ENCODE assay signal across 37 cellular contexts in the genomic region with DNA sequence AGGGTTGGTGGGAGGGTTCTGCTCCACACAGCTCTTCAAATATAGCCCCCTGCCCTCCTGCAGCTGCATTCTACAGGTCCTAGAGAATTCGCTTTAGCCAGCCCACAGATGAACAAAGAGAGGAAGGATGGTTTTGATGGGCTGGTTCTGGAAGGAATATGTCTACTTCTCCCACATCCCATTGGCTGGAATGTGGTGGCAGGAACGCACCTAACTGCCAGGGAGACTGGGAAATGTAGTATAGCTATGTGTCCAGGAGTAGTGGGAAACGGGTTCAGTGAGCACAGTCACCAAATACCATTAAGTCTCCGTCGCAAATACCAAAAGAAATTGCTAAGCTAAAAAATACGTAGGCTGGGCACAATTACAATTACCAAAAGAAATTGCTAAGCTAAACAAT.
"Had no signal": no experiment of that assay in that cellular context is flagged by ENCODE, and none has a peak within 500 bp of the region (broad histone marks: within the 10 kb centered on the region; RNA-seq: fewer than 3 reads in every experiment).

No MANE protein-coding gene starts in this region.

- ATAC-seq: activated CD4-positive, alpha-beta T cell treated with anti-CD3 and anti-CD28 coated beads for 36 hours; activated CD4-positive, CD25-positive, alpha-beta regulatory T cell treated with anti-CD3 and anti-CD28 coated beads, Interleukin-2, amount 50 U/mL, for 24 hours; activated CD8-positive, alpha-beta memory T cell treated with anti-CD3 and anti-CD28 coated beads, Interleukin-2, amount 10 ng/mL, durations not matched to agents 7 days and 5 days; activated CD8-positive, alpha-beta T cell treated with anti-CD3 and anti-CD28 coated beads, Interleukin-2, amount 10 ng/mL, durations not matched to agents 7 days and 5 days; activated naive CD8-positive, alpha-beta T cell treated with anti-CD3 and anti-CD28 coated beads, Interleukin-2, amount 50 U/mL, for 24 hours had no signal

- H3K27me3 Mint-ChIP-seq: activated CD4-positive, alpha-beta T cell treated with anti-CD3 and anti-CD28 coated beads for 36 hours; activated naive CD4-positive, alpha-beta T cell treated with anti-CD3 and anti-CD28 coated beads, Interleukin-2, amount 50 U/mL, for 24 hours; activated naive CD8-positive, alpha-beta T cell treated with anti-CD3 and anti-CD28 coated beads, Interleukin-2, amount 50 U/mL, for 24 hours; activated T-cell treated with anti-CD3 and anti-CD28 coated beads, Interleukin-2, amount 50 U/mL, for 24 hours; central memory CD8-positive, alpha-beta T cell had no signal

- H3K4me1 Mint-ChIP-seq: activated CD4-positive, alpha-beta memory T cell treated with anti-CD3 and anti-CD28 coated beads, Interleukin-2, amount 10 ng/mL, durations not matched to agents 7 days and 5 days; activated CD4-positive, alpha-beta T cell treated with anti-CD3 and anti-CD28 coated beads, Interleukin-2, amount 10 ng/mL, durations not matched to agents 7 days and 5 days; activated CD8-positive, alpha-beta memory T cell treated with anti-CD3 and anti-CD28 coated beads, Interleukin-2, amount 10 ng/mL, durations not matched to agents 7 days and 5 days; activated naive CD4-positive, alpha-beta T cell treated with anti-CD3 and anti-CD28 coated beads, Interleukin-2, amount 10 ng/mL, durations not matched to agents 7 days and 5 days; activated naive CD4-positive, alpha-beta T cell treated with anti-CD3 and anti-CD28 coated beads, Interleukin-2, amount 50 U/mL, for 24 hours; activated naive CD8-positive, alpha-beta T cell treated with anti-CD3 and anti-CD28 coated beads, Interleukin-2, amount 10 ng/mL, durations not matched to agents 7 days and 5 days; activated naive CD8-positive, alpha-beta T cell treated with anti-CD3 and anti-CD28 coated beads, Interleukin-2, amount 50 U/mL, for 24 hours; brain; central memory CD8-positive, alpha-beta T cell had no signal

- H3K4me3 Mint-ChIP-seq: activated CD4-positive, alpha-beta memory T cell treated with anti-CD3 and anti-CD28 coated beads, Interleukin-2, amount 10 ng/mL, durations not matched to agents 7 days and 5 days; activated CD4-positive, alpha-beta T cell treated with anti-CD3 and anti-CD28 coated beads for 36 hours; activated CD4-positive, alpha-beta T cell treated with anti-CD3 and anti-CD28 coated beads, Interleukin-2, amount 10 ng/mL, durations not matched to agents 7 days and 5 days; activated CD8-positive, alpha-beta memory T cell treated with anti-CD3 and anti-CD28 coated beads, Interleukin-2, amount 10 ng/mL, durations not matched to agents 7 days and 5 days; activated CD8-positive, alpha-beta T cell treated with anti-CD3 and anti-CD28 coated beads, Interleukin-2, amount 10 ng/mL, durations not matched to agents 7 days and 5 days; activated naive CD4-positive, alpha-beta T cell treated with anti-CD3 and anti-CD28 coated beads, Interleukin-2, amount 10 ng/mL, durations not matched to agents 7 days and 5 days; activated naive CD4-positive, alpha-beta T cell treated with anti-CD3 and anti-CD28 coated beads, Interleukin-2, amount 50 U/mL, for 24 hours; activated naive CD8-positive, alpha-beta T cell; activated naive CD8-positive, alpha-beta T cell treated with anti-CD3 and anti-CD28 coated beads, Interleukin-2, amount 10 ng/mL, durations not matched to agents 7 days and 5 days; activated naive CD8-positive, alpha-beta T cell treated with anti-CD3 and anti-CD28 coated beads, Interleukin-2, amount 50 U/mL, for 24 hours; activated T-cell treated with anti-CD3 and anti-CD28 coated beads, Interleukin-2, amount 50 U/mL, for 24 hours; brain; central memory CD8-positive, alpha-beta T cell; T-helper 1 cell treated with Interleukin-12 subunit alpha and Interleukin-12 subunit beta and Interleukin-4 antibody, amounts not matched to agents 30 μg/mL and 1 μg/mL, for 36 hours; T-helper 2 cell treated with Interferon-gamma antibody and Interleukin-4, amounts not matched to agents 5 μg/mL and 100 μg/mL, for 36 hours had no signal

- H3K27ac ChIP-seq: ascending aorta, cardiac muscle cell, VCaP had no signal

- H3K27me3 ChIP-seq: ascending aorta, cardiac muscle cell had no signal

- H3K27ac Mint-ChIP-seq: activated CD4-positive, alpha-beta memory T cell treated with anti-CD3 and anti-CD28 coated beads, Interleukin-2, amount 10 ng/mL, durations not matched to agents 7 days and 5 days; activated CD4-positive, alpha-beta T cell treated with anti-CD3 and anti-CD28 coated beads for 36 hours; activated CD4-positive, alpha-beta T cell treated with anti-CD3 and anti-CD28 coated beads, Interleukin-2, amount 10 ng/mL, durations not matched to agents 7 days and 5 days; activated CD8-positive, alpha-beta memory T cell treated with anti-CD3 and anti-CD28 coated beads, Interleukin-2, amount 10 ng/mL, durations not matched to agents 7 days and 5 days; activated CD8-positive, alpha-beta T cell treated with anti-CD3 and anti-CD28 coated beads, Interleukin-2, amount 10 ng/mL, durations not matched to agents 7 days and 5 days; activated naive CD4-positive, alpha-beta T cell treated with anti-CD3 and anti-CD28 coated beads, Interleukin-2, amount 10 ng/mL, durations not matched to agents 7 days and 5 days; activated naive CD4-positive, alpha-beta T cell treated with anti-CD3 and anti-CD28 coated beads, Interleukin-2, amount 50 U/mL, for 24 hours; activated naive CD8-positive, alpha-beta T cell; activated naive CD8-positive, alpha-beta T cell treated with anti-CD3 and anti-CD28 coated beads, Interleukin-2, amount 10 ng/mL, durations not matched to agents 7 days and 5 days; activated naive CD8-positive, alpha-beta T cell treated with anti-CD3 and anti-CD28 coated beads, Interleukin-2, amount 50 U/mL, for 24 hours; activated T-cell treated with anti-CD3 and anti-CD28 coated beads, Interleukin-2, amount 50 U/mL, for 24 hours; activated T-helper 2 cell treated with anti-CD3 and anti-CD28 coated beads, Interferon-gamma antibody, Interleukin-2, Interleukin-4, amounts not matched to agents 10 μg/mL and 5 μg/mL and 100 μg/mL, durations not matched to agents 14 hours and 24 hours and 36 hours; brain; T-helper 1 cell treated with Interleukin-12 subunit alpha and Interleukin-12 subunit beta and Interleukin-4 antibody, amounts not matched to agents 30 μg/mL and 1 μg/mL, for 36 hours; T-helper 2 cell treated with Interferon-gamma antibody and Interleukin-4, amounts not matched to agents 5 μg/mL and 100 μg/mL, for 36 hours had no signal

- H3K4me3 ChIP-seq: ascending aorta, cardiac muscle cell had no signal

- H3K9me3 Mint-ChIP-seq: activated naive CD4-positive, alpha-beta T cell treated with anti-CD3 and anti-CD28 coated beads, Interleukin-2, amount 50 U/mL, for 24 hours had no signal

- H3K4me1 ChIP-seq: ascending aorta had no signal

- H3K9me3 ChIP-seq: ascending aorta had no signal

- H3K36me3 ChIP-seq: ascending aorta, cardiac muscle cell had no signal

- H3K36me3 Mint-ChIP-seq: activated CD8-positive, alpha-beta memory T cell treated with anti-CD3 and anti-CD28 coated beads, Interleukin-2, amount 10 ng/mL, durations not matched to agents 7 days and 5 days; activated naive CD4-positive, alpha-beta T cell treated with anti-CD3 and anti-CD28 coated beads, Interleukin-2, amount 10 ng/mL, durations not matched to agents 7 days and 5 days; activated naive CD8-positive, alpha-beta T cell; activated naive CD8-positive, alpha-beta T cell treated with anti-CD3 and anti-CD28 coated beads, Interleukin-2, amount 10 ng/mL, durations not matched to agents 7 days and 5 days; brain had no signal

- DNase-seq: activated CD4-positive, alpha-beta memory T cell treated with anti-CD3 and anti-CD28 coated beads, Interleukin-2, amount 10 ng/mL, durations not matched to agents 7 days and 5 days; activated CD4-positive, alpha-beta T cell treated with anti-CD3 and anti-CD28 coated beads for 1 hour; activated CD4-positive, alpha-beta T cell treated with anti-CD3 and anti-CD28 coated beads for 36 hours; activated CD4-positive, alpha-beta T cell treated with anti-CD3 and anti-CD28 coated beads for 48 hours; activated CD4-positive, alpha-beta T cell treated with anti-CD3 and anti-CD28 coated beads, Interleukin-2, amount 10 ng/mL, durations not matched to agents 7 days and 5 days; activated CD4-positive, alpha-beta T cell treated with anti-CD3 and anti-CD28 coated beads, Interleukin-2, amount 50 U/mL, for 48 hours; activated CD4-positive, CD25-positive, alpha-beta regulatory T cell; activated CD8-positive, alpha-beta memory T cell treated with anti-CD3 and anti-CD28 coated beads for 24 hours; activated CD8-positive, alpha-beta memory T cell treated with anti-CD3 and anti-CD28 coated beads, Interleukin-2, amount 10 ng/mL, durations not matched to agents 7 days and 5 days; activated CD8-positive, alpha-beta memory T cell treated with anti-CD3 and anti-CD28 coated beads, Interleukin-2, amount 50 U/mL, for 48 hours; activated CD8-positive, alpha-beta T cell treated with anti-CD3 and anti-CD28 coated beads, Interleukin-2, amount 10 ng/mL, durations not matched to agents 7 days and 5 days; activated effector memory CD4-positive, alpha-beta T cell treated with Interleukin-2 at 50 U/mL for 16 hours; activated gamma-delta T cell; activated naive CD4-positive, alpha-beta T cell treated with anti-CD3 and anti-CD28 coated beads, Interleukin-2, amount 10 ng/mL, durations not matched to agents 7 days and 5 days; activated naive CD4-positive, alpha-beta T cell treated with Interleukin-2 at 50 U/mL for 16 hours; activated naive CD8-positive, alpha-beta T cell treated with anti-CD3 and anti-CD28 coated beads, Interleukin-2, amount 10 ng/mL, durations not matched to agents 7 days and 5 days; activated naive CD8-positive, alpha-beta T cell treated with anti-CD3 and anti-CD28 coated beads, Interleukin-2, amount 50 U/mL, for 24 hours; activated T-cell treated with anti-CD3 and anti-CD28 coated beads, Interleukin-2, amount 50 U/mL, for 24 hours; activated T-cell treated with anti-CD3 and anti-CD28 coated beads, Interleukin-2, amount 50 U/mL, for 48 hours; amygdala; anterior cingulate cortex; caudate nucleus; cerebellar nuclear complex; T-helper 1 cell; T-helper 2 cell; T-helper 9 cell had no signal
